In the genomic region with DNA sequence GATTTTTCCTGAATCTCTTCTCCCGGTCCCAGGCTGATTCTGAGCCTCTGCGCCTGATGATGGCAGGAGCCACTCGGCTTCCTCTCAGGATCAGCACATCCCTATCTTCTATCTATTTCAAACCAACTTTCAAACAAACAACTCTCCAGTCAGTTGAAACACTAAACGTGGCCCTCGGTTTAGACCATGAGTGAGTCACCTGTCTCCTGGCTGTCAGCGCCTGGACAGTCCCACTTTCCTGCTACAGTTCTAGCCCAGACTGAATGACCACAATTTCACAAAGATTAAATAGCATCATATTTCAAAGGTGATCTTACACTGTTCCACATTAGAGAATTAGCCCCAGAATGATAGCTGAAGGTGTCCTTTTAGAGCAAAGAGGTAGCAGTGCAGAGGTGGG, we compare ENCODE assay signal across 1 cellular context.
TF ChIP-seq lines count a peak whose summit lies in the region.

No MANE protein-coding gene starts in this region.

TF ChIP-seq in K562, 482 proteins besides CTCF, POLR2A, EP300 and RAD21:
- TF ChIP-seq JUND (IDR thresholded peaks at IDR 0.05; ENCODE audit: borderline replicate concordance, low read depth, low read length): peak; percentile 62; the same call in 1 of the 2 replicates
- TF ChIP-seq JUND (tag; IDR thresholded peaks at IDR 0.05; ENCODE audit: borderline replicate concordance, low read depth, low read length): peak; percentile 44; the same call in 1 of the 3 replicates
- no peak for TF ChIP-seq RCOR1 (IDR thresholded peaks at IDR 0.05; ENCODE audit: borderline replicate concordance in 1 of 2, low read depth in 2 of 2, low read length in 2 of 2)
- TF ChIP-seq PKNOX1 (IDR thresholded peaks at IDR 0.05): peak; percentile 11; the same call in 1 of the 2 replicates
- TF ChIP-seq YY1 (IDR thresholded peaks at IDR 0.05; ENCODE audit: borderline replicate concordance in 1 of 3, control insufficient read depth in 1 of 3, extremely low read depth in 1 of 3, insufficient read depth in 3 of 3, insufficient read length in 1 of 3, insufficient replicate concordance in 2 of 3, low read depth in 1 of 3, low read length in 2 of 3): no peak
- TF ChIP-seq ATF3 (IDR thresholded peaks at IDR 0.05): peak; percentile 40; the same call in 1 of the 2 replicates
- no peak for TF ChIP-seq ATF3 (CRISPR knock-in tag; conservative IDR thresholded peaks at IDR 0.05)
- TF ChIP-seq CREB5 (CRISPR knock-in tag; IDR thresholded peaks at IDR 0.05): no peak
- TF ChIP-seq MEIS2 (IDR thresholded peaks at IDR 0.05; ENCODE audit: partially characterized antibody): peak; percentile 52
- peak; percentile 83 for TF ChIP-seq FOSL1 (tag; conservative IDR thresholded peaks at IDR 0.05)
